In the genomic region with DNA sequence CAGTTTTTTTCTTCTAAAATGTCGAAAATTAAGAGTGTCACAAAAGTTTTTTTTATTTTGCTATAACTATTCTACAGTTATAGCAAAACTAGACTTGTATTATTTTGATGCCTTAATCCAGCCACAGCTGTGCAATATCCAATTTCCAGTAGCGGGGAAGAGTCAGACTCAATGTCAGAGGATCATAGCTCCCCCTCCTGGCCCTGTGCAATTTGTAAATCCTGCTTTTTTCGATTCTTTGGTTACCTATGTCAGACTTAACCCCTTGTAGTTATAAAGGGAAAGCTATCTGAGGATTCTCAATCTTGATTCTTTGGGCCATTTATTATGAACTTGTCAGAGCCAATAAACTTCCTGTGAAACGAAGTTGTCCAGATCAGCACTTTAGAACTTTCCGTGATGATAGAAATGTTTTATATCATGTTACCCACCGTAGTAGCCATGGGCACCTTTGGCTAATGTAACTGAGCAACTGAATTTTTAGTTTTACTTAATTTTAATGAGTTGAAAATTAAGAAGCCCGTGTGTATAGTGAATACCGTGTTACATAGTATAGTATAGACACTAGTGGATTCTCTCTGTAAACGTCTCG, we compare ENCODE assay signal across 8 cellular contexts.
A peak's percentile ranks its signal among the peaks of the same experiment; 100 is the strongest.
DNase-seq lines count a peak whose midpoint lies in the region; ATAC-seq and TF ChIP-seq lines count a peak whose summit lies in the region.

No MANE protein-coding gene starts in this region.

- no peaks in the 10 kb centered on the region for H3K27me3 ChIP-seq in BJ (ENCODE audit: control insufficient read depth, insufficient read depth, low read length)
- peaks cover 7% of the 10 kb centered on the region for H3K27me3 ChIP-seq in RWPE2 (ENCODE audit: insufficient read depth, poor library complexity, severe bottlenecking)

- H3K36me3 ChIP-seq in BJ (ENCODE audit: control insufficient read depth, insufficient read depth, low read length) (no peaks in the 10 kb centered on the region), RWPE2 (ENCODE audit: low read depth) (no peaks in the 10 kb centered on the region)

- POLR2A ChIA-PET in BJ (lab: Charles Lee), result no interaction called here

- H3K27me3 Mint-ChIP-seq in nephron progenitor cell (ENCODE audit: low read depth, poor library complexity), result peaks cover 14% of the 10 kb centered on the region

- H3K9me3 ChIP-seq in RWPE2 (ENCODE audit: severe bottlenecking), result no peaks in the 10 kb centered on the region

- no peak overlapping the region for H3K4me3 Mint-ChIP-seq in nephron progenitor cell

- CTCF ChIA-PET in BJ (lab: Yijun Ruan, JAX), result interaction anchor here (0.8 to 4.6 kb wide), 16 partner anchors 8 to 751 kb away, joined by 3 to 24 read pairs (median 4); no protein-coding TSS in a partner anchor

- H3K4me1 ChIP-seq in RWPE2 (ENCODE audit: insufficient read depth, poor library complexity, severe bottlenecking), result no peaks in the 10 kb centered on the region

- no peak overlapping the region for H3K27ac ChIP-seq in RWPE2 (ENCODE audit: poor library complexity, severe bottlenecking)

- TF ChIP-seq CTCF in BJ (IDR thresholded peaks at IDR 0.05; ENCODE audit: insufficient read depth, low read depth, low read length), result peak; percentile 67
- peak; percentile 30 for TF ChIP-seq CTCF in GM20000 (IDR thresholded peaks at IDR 0.05; ENCODE audit: extremely low read depth, missing control alignments)
- TF ChIP-seq CTCF in RWPE2 (IDR thresholded peaks at IDR 0.05; ENCODE audit: poor library complexity, severe bottlenecking), result peak; percentile 82
- peak; percentile 61 for TF ChIP-seq CTCF in nephron progenitor cell (IDR thresholded peaks at IDR 0.05)

- H3K4me3 ChIP-seq in BJ (ENCODE audit: low read depth, low read length) (no peak overlapping the region), RWPE2 (ENCODE audit: severe bottlenecking) (no peak overlapping the region)

- ATAC-seq in RWPE2 (ENCODE audit: low read depth) (peak; percentile 57; the same call in 2 of the 3 replicates), HG02571 (IDR thresholded peaks at IDR 0.05; ENCODE audit: unreplicated experiment) (no peak), HG03571 (IDR thresholded peaks at IDR 0.05; ENCODE audit: unreplicated experiment) (no peak)

- no peak overlapping the region for H3K27ac Mint-ChIP-seq in nephron progenitor cell

- no peaks in the 10 kb centered on the region for H3K36me3 Mint-ChIP-seq in nephron progenitor cell (ENCODE audit: low read depth)

- no peaks in the 10 kb centered on the region for H3K9me3 Mint-ChIP-seq in nephron progenitor cell

- no peak for DNase-seq in BJ (ENCODE audit: low read depth)
- DNase-seq in GM20000 (ENCODE audit: low spot score), result no peak
- DNase-seq in RWPE2 (ENCODE audit: low spot score), result no peak
- peak; percentile 41 to 49 for DNase-seq in dermis microvascular lymphatic vessel endothelial cell (ENCODE audit: low read depth in 2 of 2)
- DNase-seq in nephron progenitor cell, result peak; percentile 35
- no peak for DNase-seq in NCI-H524 treated with DMSO at 0.1 percent for 48 hours (lab: John Stamatoyannopoulos, UW)

- H3K4me1 Mint-ChIP-seq in nephron progenitor cell, result no peaks in the 10 kb centered on the region

Comparison
In these comparisons a context has a peak if more than half of its experiments do, and no peak if none do; other contexts are left out.
1. DNase-seq: peak in dermis microvascular lymphatic vessel endothelial cell (2 of 2) and nephron progenitor cell (single experiment); none in BJ (single experiment), GM20000 (single experiment), RWPE2 (single experiment) and NCI-H524 treated with DMSO at 0.1 percent for 48 hours (single experiment).
2. CTCF ChIP-seq: peak in every context shown above with its lines; median percentile 82 in RWPE2; 67 in BJ; 61 in nephron progenitor cell; 30 in GM20000.